25 cellular contexts compared by ENCODE assay signal in genomic region chr9:101054657-101055056, GRCh38. TPM values are rescaled to one million over a fixed set of nuclear protein-coding genes. Genes with fewer than 3 reads are reported as not detected.
DNase-seq lines count a peak whose midpoint lies in the region; ATAC-seq lines count a peak whose summit lies in the region.
"Had no signal": no experiment of that assay in that cellular context is flagged by ENCODE, and none has a peak within 500 bp of the region (broad histone marks: within the 10 kb centered on the region; RNA-seq: fewer than 3 reads in every experiment).

No MANE protein-coding gene starts in this region.

- H3K36me3 Mint-ChIP-seq in stimulated activated memory B cell treated with anti-CD40 and anti-IgM and Interleukin-4, amounts not matched to agents 10 μg/mL and 1 μg/mL and 100 μg/mL, for 72 hours: no peaks in the 10 kb centered on the region
- H3K36me3 Mint-ChIP-seq in activated T-helper 2 cell treated with anti-CD3 and anti-CD28 coated beads, Interferon-gamma antibody, Interleukin-2, Interleukin-4, amounts not matched to agents 10 μg/mL and 5 μg/mL and 100 μg/mL, durations not matched to agents 14 hours and 24 hours and 36 hours (ENCODE audit: low read depth): no peaks in the 10 kb centered on the region
- H3K36me3 Mint-ChIP-seq: CD4-positive, CD25-positive, alpha-beta regulatory T cell; IgD-negative memory B cell had no signal

- H3K4me1 Mint-ChIP-seq in stimulated activated memory B cell treated with anti-CD40 and anti-IgM and Interleukin-4, amounts not matched to agents 10 μg/mL and 1 μg/mL and 100 μg/mL, for 72 hours: no peaks in the 10 kb centered on the region
- no peaks in the 10 kb centered on the region for H3K4me1 Mint-ChIP-seq in activated T-helper 2 cell treated with anti-CD3 and anti-CD28 coated beads, Interferon-gamma antibody, Interleukin-2, Interleukin-4, amounts not matched to agents 10 μg/mL and 5 μg/mL and 100 μg/mL, durations not matched to agents 14 hours and 24 hours and 36 hours (ENCODE audit: low read depth)
- H3K4me1 Mint-ChIP-seq: B cell; CD4-positive, CD25-positive, alpha-beta regulatory T cell; IgD-negative memory B cell had no signal

- no peak overlapping the region for H3K27ac Mint-ChIP-seq in stimulated activated memory B cell treated with anti-CD40 and anti-IgM and Interleukin-4, amounts not matched to agents 10 μg/mL and 1 μg/mL and 100 μg/mL, for 72 hours
- no peak overlapping the region for H3K27ac Mint-ChIP-seq in activated T-helper 2 cell treated with anti-CD3 and anti-CD28 coated beads, Interferon-gamma antibody, Interleukin-2, Interleukin-4, amounts not matched to agents 10 μg/mL and 5 μg/mL and 100 μg/mL, durations not matched to agents 14 hours and 24 hours and 36 hours
- H3K27ac Mint-ChIP-seq: B cell; CD4-positive, CD25-positive, alpha-beta regulatory T cell; IgD-negative memory B cell had no signal

- DNase-seq in NCI-H82 (lab: John Stamatoyannopoulos, UW) (peak; percentile 32), NCI-H82 treated with DMSO at 0.1 percent for 48 hours (lab: John Stamatoyannopoulos, UW; ENCODE audit: unreplicated experiment) (no peak), ecto neural progenitor cell (ENCODE audit: low spot score) (peak; percentile 50), iPS-NIHi11 (ENCODE audit: low spot score) (peak; percentile 19), C1 segment of cervical spinal cord (lab: John Stamatoyannopoulos, UW) (no peak)
- DNase-seq in activated T-helper 2 cell treated with anti-CD3 and anti-CD28 coated beads, Interferon-gamma antibody, Interleukin-2, Interleukin-4, amounts not matched to agents 10 μg/mL and 5 μg/mL and 100 μg/mL, durations not matched to agents 14 hours and 24 hours and 36 hours (ENCODE audit: low spot score): no peak
- DNase-seq: 8988T; CD4-positive, CD25-positive, alpha-beta regulatory T cell; COR-L47; DMS153; GDM1; GOT3; Karpas-422; NCI-H1417 treated with DMSO at 0.1 percent for 48 hours; NCI-H187 treated with DMSO at 0.1 percent for 48 hours; NCI-H2171; OCI-M1; Right ventricle myocardium superior had no signal

- no peak for ATAC-seq in stimulated activated memory B cell treated with anti-CD40 and anti-IgM and Interleukin-4, amounts not matched to agents 10 μg/mL and 1 μg/mL and 100 μg/mL, for 72 hours
- no peak for ATAC-seq in HG03280 (IDR thresholded peaks at IDR 0.05; ENCODE audit: unreplicated experiment)

- intact Hi-C loops in activated T-helper 2 cell treated with anti-CD3 and anti-CD28 coated beads, Interferon-gamma antibody, Interleukin-2, Interleukin-4, amounts not matched to agents 10 μg/mL and 5 μg/mL and 100 μg/mL, durations not matched to agents 14 hours and 24 hours and 36 hours (cut with micrococcal nuclease): no loop called here

- H3K4me3 Mint-ChIP-seq in stimulated activated memory B cell treated with anti-CD40 and anti-IgM and Interleukin-4, amounts not matched to agents 10 μg/mL and 1 μg/mL and 100 μg/mL, for 72 hours: no peak overlapping the region
- no peak overlapping the region for H3K4me3 Mint-ChIP-seq in activated T-helper 2 cell treated with anti-CD3 and anti-CD28 coated beads, Interferon-gamma antibody, Interleukin-2, Interleukin-4, amounts not matched to agents 10 μg/mL and 5 μg/mL and 100 μg/mL, durations not matched to agents 14 hours and 24 hours and 36 hours (ENCODE audit: low read depth)
- H3K4me3 Mint-ChIP-seq: B cell; CD4-positive, CD25-positive, alpha-beta regulatory T cell; IgD-negative memory B cell had no signal

- H3K27me3 Mint-ChIP-seq in stimulated activated memory B cell treated with anti-CD40 and anti-IgM and Interleukin-4, amounts not matched to agents 10 μg/mL and 1 μg/mL and 100 μg/mL, for 72 hours: no peaks in the 10 kb centered on the region
- no peaks in the 10 kb centered on the region for H3K27me3 Mint-ChIP-seq in activated T-helper 2 cell treated with anti-CD3 and anti-CD28 coated beads, Interferon-gamma antibody, Interleukin-2, Interleukin-4, amounts not matched to agents 10 μg/mL and 5 μg/mL and 100 μg/mL, durations not matched to agents 14 hours and 24 hours and 36 hours (ENCODE audit: low read depth)

- H3K9me3 Mint-ChIP-seq in stimulated activated memory B cell treated with anti-CD40 and anti-IgM and Interleukin-4, amounts not matched to agents 10 μg/mL and 1 μg/mL and 100 μg/mL, for 72 hours: peaks cover 6% of the 10 kb centered on the region
- H3K9me3 Mint-ChIP-seq in activated T-helper 2 cell treated with anti-CD3 and anti-CD28 coated beads, Interferon-gamma antibody, Interleukin-2, Interleukin-4, amounts not matched to agents 10 μg/mL and 5 μg/mL and 100 μg/mL, durations not matched to agents 14 hours and 24 hours and 36 hours: no peaks in the 10 kb centered on the region

RNA-seq across cellular contexts. Expression of gene PLPPR1, which starts 26.1 kb away (rescaled TPM):
- total RNA-seq in activated T-helper 2 cell treated with anti-CD3 and anti-CD28 coated beads, Interferon-gamma antibody, Interleukin-2, Interleukin-4, amounts not matched to agents 10 μg/mL and 5 μg/mL and 100 μg/mL, durations not matched to agents 14 hours and 24 hours and 36 hours: not detected in 2 replicates
- total RNA-seq: B cell; CD4-positive, CD25-positive, alpha-beta regulatory T cell; Daoy; MCF 10A; NCI-H460; Right ventricle myocardium superior had no signal

Comparison
In these comparisons a context has a peak if more than half of its experiments do, and no peak if none do; other contexts are left out.
1. DNase-seq: peak in NCI-H82 (single experiment), ecto neural progenitor cell (single experiment) and iPS-NIHi11 (single experiment); none in NCI-H82 treated with DMSO at 0.1 percent for 48 hours (single experiment), C1 segment of cervical spinal cord (0 of 14) and activated T-helper 2 cell treated with anti-CD3 and anti-CD28 coated beads, Interferon-gamma antibody, Interleukin-2, Interleukin-4, amounts not matched to agents 10 μg/mL and 5 μg/mL and 100 μg/mL, durations not matched to agents 14 hours and 24 hours and 36 hours (single experiment).